In genomic region chrX:150370589-150371312, GRCh38 we compare ENCODE assay signal across 29 cellular contexts.
"Had no signal": no experiment of that assay in that cellular context is flagged by ENCODE, and none has a peak within 500 bp of the region (broad histone marks: within the 10 kb centered on the region; RNA-seq: fewer than 3 reads in every experiment).

No MANE protein-coding gene starts in this region.

- H3K27ac ChIP-seq: adrenal gland, body of pancreas, colonic mucosa had no signal

- H3K4me3 Mint-ChIP-seq: activated CD4-positive, alpha-beta T cell treated with anti-CD3 and anti-CD28 coated beads, Interleukin-2, amount 10 ng/mL, durations not matched to agents 24 days and 14 days; activated CD8-positive, alpha-beta memory T cell treated with anti-CD3 and anti-CD28 coated beads, Interleukin-2, amount 10 ng/mL, durations not matched to agents 7 days and 5 days; activated CD8-positive, alpha-beta T cell treated with anti-CD3 and anti-CD28 coated beads for 36 hours; activated naive CD8-positive, alpha-beta T cell; effector memory CD8-positive, alpha-beta T cell; immature natural killer cell; mesothelial cell of epicardium; naive thymus-derived CD4-positive, alpha-beta T cell; neural crest cell had no signal

- H3K4me3 ChIP-seq: adrenal gland, body of pancreas, colonic mucosa, dorsolateral prefrontal cortex, tibial nerve had no signal

- H3K36me3 Mint-ChIP-seq: activated naive CD8-positive, alpha-beta T cell; immature natural killer cell; mesothelial cell of epicardium had no signal

- H3K9me3 ChIP-seq: adrenal gland, body of pancreas, colonic mucosa, tibial nerve had no signal

- H3K27me3 ChIP-seq: adrenal gland, body of pancreas, colonic mucosa, tibial nerve had no signal

- DNase-seq: activated CD4-positive, alpha-beta T cell treated with anti-CD3 and anti-CD28 coated beads, Interleukin-2, amount 10 ng/mL, durations not matched to agents 24 days and 14 days; activated CD4-positive, CD25-positive, alpha-beta regulatory T cell treated with anti-CD3 and anti-CD28 coated beads, Interleukin-2, amount 50 U/mL, for 72 hours; activated CD8-positive, alpha-beta memory T cell treated with anti-CD3 and anti-CD28 coated beads, Interleukin-2, amount 10 ng/mL, durations not matched to agents 7 days and 5 days; activated CD8-positive, alpha-beta T cell treated with anti-CD3 and anti-CD28 coated beads for 36 hours; activated naive CD4-positive, alpha-beta T cell treated with Interleukin-2 at 50 U/mL for 16 hours; activated T-cell treated with anti-CD3 and anti-CD28 coated beads, Interleukin-2, amount 50 U/mL, for 48 hours; adrenal gland; aorta; body of pancreas; colonic mucosa; dorsolateral prefrontal cortex; effector memory CD8-positive, alpha-beta T cell; erythroblast; head of caudate nucleus; hypothalamus; immature natural killer cell; kidney; left colon; mammary epithelial cell; naive thymus-derived CD4-positive, alpha-beta T cell; occipital lobe; right cardiac atrium; stimulated activated CD4-positive, alpha-beta T cell treated with anti-CD3 and anti-CD28 coated beads, Interleukin-2, amount 100 ng/mL, for 48 hours; stimulated activated naive CD4-positive, alpha-beta T cell treated with Interleukin-2 at 50 U/mL for 16 hours; T-helper 2 cell had no signal

- H3K27ac Mint-ChIP-seq: activated CD4-positive, alpha-beta T cell treated with anti-CD3 and anti-CD28 coated beads, Interleukin-2, amount 10 ng/mL, durations not matched to agents 24 days and 14 days; activated CD8-positive, alpha-beta memory T cell treated with anti-CD3 and anti-CD28 coated beads, Interleukin-2, amount 10 ng/mL, durations not matched to agents 7 days and 5 days; activated CD8-positive, alpha-beta T cell treated with anti-CD3 and anti-CD28 coated beads for 36 hours; activated naive CD8-positive, alpha-beta T cell; effector memory CD8-positive, alpha-beta T cell; immature natural killer cell; mesothelial cell of epicardium; naive thymus-derived CD4-positive, alpha-beta T cell had no signal

- ATAC-seq: activated CD8-positive, alpha-beta memory T cell treated with anti-CD3 and anti-CD28 coated beads, Interleukin-2, amount 10 ng/mL, durations not matched to agents 7 days and 5 days; activated CD8-positive, alpha-beta T cell treated with anti-CD3 and anti-CD28 coated beads for 36 hours; body of pancreas; effector memory CD8-positive, alpha-beta T cell; left colon; naive thymus-derived CD4-positive, alpha-beta T cell; right cardiac atrium had no signal

- H3K4me1 ChIP-seq: adrenal gland, colonic mucosa had no signal

- H3K9me3 Mint-ChIP-seq: activated CD4-positive, alpha-beta T cell treated with anti-CD3 and anti-CD28 coated beads, Interleukin-2, amount 10 ng/mL, durations not matched to agents 24 days and 14 days; activated CD8-positive, alpha-beta T cell treated with anti-CD3 and anti-CD28 coated beads for 36 hours; effector memory CD8-positive, alpha-beta T cell; immature natural killer cell; naive thymus-derived CD4-positive, alpha-beta T cell had no signal

- H3K27me3 Mint-ChIP-seq: activated CD4-positive, alpha-beta T cell treated with anti-CD3 and anti-CD28 coated beads, Interleukin-2, amount 10 ng/mL, durations not matched to agents 24 days and 14 days; activated CD8-positive, alpha-beta memory T cell treated with anti-CD3 and anti-CD28 coated beads, Interleukin-2, amount 10 ng/mL, durations not matched to agents 7 days and 5 days; activated CD8-positive, alpha-beta T cell treated with anti-CD3 and anti-CD28 coated beads for 36 hours; activated naive CD8-positive, alpha-beta T cell; effector memory CD8-positive, alpha-beta T cell; naive thymus-derived CD4-positive, alpha-beta T cell had no signal

- H3K36me3 ChIP-seq: adrenal gland, colonic mucosa, tibial nerve had no signal
